1 cellular context compared by ENCODE assay signal in genomic region chr2:69578201-69578555, GRCh38.
TF ChIP-seq lines count a peak whose summit lies in the region.

No MANE protein-coding gene starts in this region.

TF ChIP-seq in HEK293, 187 proteins besides CTCF, POLR2A, EP300 and RAD21 (continued from another document):
- no peak for TF ChIP-seq ZNF600 (tag by site-specific recombination; IDR thresholded peaks at IDR 0.05)
- no peak for TF ChIP-seq ZNF76 (tag by site-specific recombination; IDR thresholded peaks at IDR 0.05; ENCODE audit: borderline replicate concordance, low read depth)
- no peak for TF ChIP-seq GFI1B (tag by site-specific recombination; IDR thresholded peaks at IDR 0.05)
- no peak for TF ChIP-seq ZNF292 (tag by site-specific recombination; IDR thresholded peaks at IDR 0.05; ENCODE audit: borderline replicate concordance, low read depth)
- TF ChIP-seq ZNF366 (tag by site-specific recombination; conservative IDR thresholded peaks at IDR 0.05), result peak; percentile 44
- TF ChIP-seq ZNF157 (tag by site-specific recombination; IDR thresholded peaks at IDR 0.05), result no peak
- peak; percentile 38 for TF ChIP-seq ZBTB17 (tag by site-specific recombination; IDR thresholded peaks at IDR 0.05)
- TF ChIP-seq ZSCAN16 (tag by site-specific recombination; IDR thresholded peaks at IDR 0.05), result peak; percentile 90
